1 cellular context compared by ENCODE assay signal in genomic region chr5:178462846-178463245, GRCh38.
TF ChIP-seq lines count a peak whose summit lies in the region.

No MANE protein-coding gene starts in this region.

TF ChIP-seq in GM23338, 12 proteins besides CTCF, POLR2A, EP300 and RAD21:
- TF ChIP-seq ZNF462 (CRISPR knock-in tag; IDR thresholded peaks at IDR 0.05) (no peak), JUNB (IDR thresholded peaks at IDR 0.05; ENCODE audit: unreplicated experiment) (no peak), POLR2AphosphoS5 (IDR thresholded peaks at IDR 0.05; ENCODE audit: low read depth) (no peak), EZH2phosphoT487 (IDR thresholded peaks at IDR 0.05; ENCODE audit: unreplicated experiment) (no peak), NANOG (IDR thresholded peaks at IDR 0.05; ENCODE audit: borderline replicate concordance) (no peak), ZNF331 (CRISPR knock-in tag; IDR thresholded peaks at IDR 0.05; ENCODE audit: low read depth) (no peak), ZNF114 (CRISPR knock-in tag; IDR thresholded peaks at IDR 0.05) (no peak), CREB1 (CRISPR knock-in tag; IDR thresholded peaks at IDR 0.05; ENCODE audit: low read depth) (no peak), ETS1 (IDR thresholded peaks at IDR 0.05) (no peak), EZH2 (IDR thresholded peaks at IDR 0.05; ENCODE audit: low read depth, unreplicated experiment) (no peak)
